24 cellular contexts compared by ENCODE assay signal in genomic region chr6:18339599-18339998, GRCh38. TPM values are rescaled to one million over a fixed set of nuclear protein-coding genes. Genes with fewer than 3 reads are reported as not detected.
"Had no signal": no experiment of that assay in that cellular context is flagged by ENCODE, and none has a peak within 500 bp of the region (broad histone marks: within the 10 kb centered on the region; RNA-seq: fewer than 3 reads in every experiment).

No MANE protein-coding gene starts in this region.

- DNase-seq: MV-4-11, NCI-H1048, NCI-H1105, NCI-H1417, NCI-H1436 treated with DMSO at 0.1 percent for 48 hours, NCI-H1694, NCI-H187 treated with DMSO at 0.1 percent for 48 hours, NCI-H2029 treated with DMSO at 0.1 percent for 48 hours, NCI-H2171 treated with DMSO at 0.1 percent for 48 hours, NCI-H2227 treated with DMSO at 0.1 percent for 48 hours, NCI-H524, NCI-H526 treated with DMSO at 0.1 percent for 48 hours, NCI-H748 treated with DMSO at 0.1 percent for 48 hours, PC-3, SHP77 treated with DMSO at 0.1 percent for 48 hours, SJCRH30, T-helper 1 cell had no signal

- H3K27ac ChIP-seq: HL-60, KMS-11, SJCRH30 had no signal

- H3K36me3 ChIP-seq: SJCRH30 had no signal

- H3K4me3 ChIP-seq: SJCRH30 had no signal

- H3K4me2 ChIP-seq: KMS-11 had no signal

- H3K4me1 ChIP-seq: SJCRH30 had no signal

- ATAC-seq: Panc1, PC-3, Right ventricle myocardium inferior, SK-N-SH treated with all-trans-retinoic acid at 6 μM for 48 hours had no signal

- H3K27me3 ChIP-seq: SJCRH30 had no signal

- FAIRE-seq: HTR-8/SVneo had no signal

- H3K9ac ChIP-seq: KMS-11 had no signal

- H3K9me3 ChIP-seq: SJCRH30 had no signal

RNA-seq across cellular contexts. Expression of gene RNF144B, which starts 47.6 kb away (rescaled TPM):
- total RNA-seq: RPMI7951 had no signal
